7 cellular contexts compared by ENCODE assay signal in the genomic region with DNA sequence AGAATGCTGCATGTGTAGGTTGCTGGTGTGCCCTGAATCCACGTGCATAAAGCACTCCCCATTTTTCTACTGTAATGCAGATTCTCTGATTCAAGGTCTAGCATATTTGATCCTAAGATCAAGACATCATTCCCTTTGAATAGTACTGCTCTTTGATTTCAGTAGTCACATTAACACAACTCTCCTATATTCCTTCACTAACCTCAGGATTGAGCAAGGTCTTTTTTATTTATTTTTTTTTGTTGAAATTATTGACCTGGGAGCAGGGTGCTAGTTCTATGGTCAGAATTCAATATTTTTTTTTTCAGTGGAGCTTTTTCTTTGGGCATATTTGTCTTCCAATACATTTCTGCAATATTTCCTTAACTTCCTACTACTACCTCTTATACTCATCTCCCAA.
"Had no signal": no experiment of that assay in that cellular context is flagged by ENCODE, and none has a peak within 500 bp of the region (broad histone marks: within the 10 kb centered on the region; RNA-seq: fewer than 3 reads in every experiment).

No MANE protein-coding gene starts in this region.

- FAIRE-seq: HTR-8/SVneo, K562 had no signal

- DNase-seq: IMR-90, KBM-7, KG1 had no signal

- H3K27ac ChIP-seq: HL-60, KMS-11 had no signal

- H3K4me3 ChIP-seq: K562 had no signal

- H3K9ac ChIP-seq: KMS-11 had no signal

- ATAC-seq: K562 had no signal

- H3K4me2 ChIP-seq: KMS-11 had no signal
